Comparison of ENCODE assay signal across 23 cellular contexts in the genomic region with DNA sequence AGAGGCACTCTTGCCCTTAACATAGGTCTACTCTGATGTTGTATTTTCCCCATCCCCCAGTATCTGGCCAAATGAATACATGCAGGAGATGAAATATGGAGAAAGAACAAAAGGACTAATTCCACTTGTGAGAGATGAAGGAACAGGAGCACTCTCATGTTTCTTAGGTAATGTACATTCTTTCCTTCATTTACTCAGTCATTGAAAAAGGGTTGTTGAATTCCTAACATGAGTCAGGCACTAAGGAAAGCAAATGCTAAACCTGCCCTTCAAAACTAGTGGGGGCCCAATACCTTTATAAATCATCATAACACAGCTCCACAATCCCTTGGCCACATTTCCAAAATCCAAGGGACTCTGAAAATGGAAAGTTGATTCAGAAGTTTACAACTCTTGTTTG.
"Had no signal": no experiment of that assay in that cellular context is flagged by ENCODE, and none has a peak within 500 bp of the region (broad histone marks: within the 10 kb centered on the region; RNA-seq: fewer than 3 reads in every experiment).

No MANE protein-coding gene starts in this region.

- H3K4me3 Mint-ChIP-seq: activated T-cell treated with anti-CD3 and anti-CD28 coated beads, Interleukin-2, amount 50 U/mL, for 72 hours; endodermal cell; memory B cell; naive B cell; type B pancreatic cell had no signal

- H3K4me2 ChIP-seq: smooth muscle cell had no signal

- H3K27ac Mint-ChIP-seq: activated T-cell treated with anti-CD3 and anti-CD28 coated beads, Interleukin-2, amount 50 U/mL, for 72 hours; endodermal cell; memory B cell; naive B cell; type B pancreatic cell had no signal

- H3K4me3 ChIP-seq: colonic mucosa, left ventricle myocardium inferior, mucosa of descending colon, pancreas, smooth muscle cell, stomach had no signal

- H3K4me1 ChIP-seq: colonic mucosa, pancreas had no signal

- ATAC-seq: activated T-cell treated with anti-CD3 and anti-CD28 coated beads, Interleukin-2, amount 50 U/mL, for 72 hours; mucosa of descending colon; pancreas; sciatic nerve had no signal

- H3K27me3 ChIP-seq: colonic mucosa, pancreas, stomach had no signal

- H3K27ac ChIP-seq: colonic mucosa, left ventricle myocardium inferior, pancreas, stomach, VCaP had no signal

- H3K9me3 ChIP-seq: colonic mucosa, left ventricle myocardium inferior, mucosa of descending colon, pancreas, stomach had no signal

- H3K36me3 Mint-ChIP-seq: memory B cell, naive B cell, type B pancreatic cell had no signal

- DNase-seq: activated CD4-positive, CD25-positive, alpha-beta regulatory T cell treated with anti-CD3 and anti-CD28 coated beads, Interleukin-2, amount 50 U/mL, for 72 hours; activated effector memory CD4-positive, alpha-beta T cell treated with anti-CD3 and anti-CD28 coated beads, Interleukin-2, amount 50 U/mL, for 16 hours; activated naive CD4-positive, alpha-beta T cell treated with anti-CD3 and anti-CD28 coated beads, Interleukin-2, amount 50 U/mL, for 16 hours; activated T-cell treated with anti-CD3 and anti-CD28 coated beads, Interleukin-2, amount 50 U/mL, for 72 hours; central memory CD4-positive, alpha-beta T cell; colonic mucosa; endodermal cell; foreskin melanocyte; glutamatergic neuron; hypothalamus; kidney; left ventricle myocardium inferior; mucosa of descending colon; naive B cell; pancreas; stimulated activated CD4-positive, alpha-beta T cell treated with anti-CD3 and anti-CD28 coated beads, Interleukin-4, amount 100 ng/mL, for 1 hour; stomach; T-helper 2 cell had no signal

- H3K36me3 ChIP-seq: colonic mucosa, left ventricle myocardium inferior, pancreas, stomach had no signal

- H3K9me3 Mint-ChIP-seq: activated T-cell treated with anti-CD3 and anti-CD28 coated beads, Interleukin-2, amount 50 U/mL, for 72 hours; endodermal cell; type B pancreatic cell had no signal

- H3K4me1 Mint-ChIP-seq: memory B cell, naive B cell had no signal
